13 cellular contexts compared by ENCODE assay signal in genomic region chr11:35192347-35192746, GRCh38. TPM values are rescaled to one million over a fixed set of nuclear protein-coding genes. Genes with fewer than 3 reads are reported as not detected.
DNase-seq lines count a peak whose midpoint lies in the region; ATAC-seq, FAIRE-seq and TF ChIP-seq lines count a peak whose summit lies in the region.
"Had no signal": no experiment of that assay in that cellular context is flagged by ENCODE, and none has a peak within 500 bp of the region (broad histone marks: within the 10 kb centered on the region; RNA-seq: fewer than 3 reads in every experiment).

No MANE protein-coding gene starts in this region.

- no peaks in the 10 kb centered on the region for H3K9me3 Mint-ChIP-seq in effector memory CD8-positive, alpha-beta T cell
- no peaks in the 10 kb centered on the region for H3K9me3 Mint-ChIP-seq in mesothelial cell of epicardium
- H3K9me3 Mint-ChIP-seq: T-helper 1 cell treated with Interleukin-12 subunit alpha and Interleukin-12 subunit beta and Interleukin-4 antibody, amounts not matched to agents 30 μg/mL and 1 μg/mL, for 36 hours had no signal

- H3K36me3 ChIP-seq in HepG2 (replicated peaks in 1 of 2; ENCODE audit: control insufficient read depth in 1 of 2, insufficient read depth in 2 of 2, low read length in 2 of 2) (no peaks in the 10 kb centered on the region), stomach (peaks cover 0 to 78% (median 32%) of the 10 kb centered on the region in 4 donors)

- H3K9me3 ChIP-seq in HepG2 (ENCODE audit: low read length) (no peaks in the 10 kb centered on the region), stomach (no peaks in the 10 kb centered on the region)

- FAIRE-seq in HepG2 (lab: Jason Lieb, UNC), result peak; percentile 70
- FAIRE-seq: GM19239 had no signal

- H3K4me3 Mint-ChIP-seq in effector memory CD8-positive, alpha-beta T cell, result no peak overlapping the region
- H3K4me3 Mint-ChIP-seq in mesothelial cell of epicardium, result no peak overlapping the region
- H3K4me3 Mint-ChIP-seq: T-helper 1 cell treated with Interleukin-12 subunit alpha and Interleukin-12 subunit beta and Interleukin-4 antibody, amounts not matched to agents 30 μg/mL and 1 μg/mL, for 36 hours had no signal

- no peaks in the 10 kb centered on the region for H3K27me3 Mint-ChIP-seq in effector memory CD8-positive, alpha-beta T cell
- peaks cover 5% of the 10 kb centered on the region for H3K27me3 Mint-ChIP-seq in mesothelial cell of epicardium (ENCODE audit: low read depth)

- H3K79me2 ChIP-seq in HepG2 (ENCODE audit: insufficient read depth, low read length), result no peaks in the 10 kb centered on the region

- TF ChIP-seq POLR2A in HepG2 (IDR thresholded peaks at IDR 0.05; ENCODE audit: insufficient read depth in 1 of 2, low read depth in 2 of 2, low read length in 2 of 2) (no peak), stomach (IDR thresholded peaks at IDR 0.05) (no peak)

- POLR2A ChIA-PET in HepG2 (lab: Yijun Ruan, JAX), result no interaction called here

- peak overlapping the region; percentile 36; the same call in 1 of the 2 replicates for H3K4me2 ChIP-seq in HepG2 (ENCODE audit: low read depth, low read length)

- CTCF ChIA-PET in HepG2 (lab: Yijun Ruan, JAX; ENCODE audit: low intra/inter-chr PET ratio, low total read pairs), result no interaction called here

- TF ChIP-seq RAD21 in HepG2 (CRISPR knock-in tag; IDR thresholded peaks at IDR 0.05), result no peak

- BruUV-seq in HepG2 (replicated peaks; lab: Mats Ljungman, UMichigan), result no TSS peak

- 11% methylated on average over 3 of the region's 3 CpGs for WGBS in HepG2 (ENCODE audit: low lambda C conversion rate)
- WGBS in stomach, 5 donors, result 20 to 43% (median 27%) methylated on average over 3 of the region's 3 CpGs

- DNase-seq in HuH-7.5 (ENCODE audit: low spot score), result peak; percentile 13
- peak; percentile 56 for DNase-seq in choroid plexus epithelial cell (ENCODE audit: low read depth)
- peak; percentile 34 for DNase-seq in HepG2 (ENCODE audit: low spot score)
- DNase-seq in stomach, result no peak
- DNase-seq in NCI-H748 treated with DMSO at 0.1 percent for 48 hours (lab: John Stamatoyannopoulos, UW), result no peak
- DNase-seq in effector memory CD8-positive, alpha-beta T cell, result no peak
- DNase-seq in mesothelial cell of epicardium (ENCODE audit: low spot score in 2 of 2, unreplicated experiment in 2 of 2), result no peak
- DNase-seq: effector CD4-positive, alpha-beta T cell; mammary epithelial cell; stimulated activated CD4-positive, alpha-beta T cell treated with anti-CD3 and anti-CD28 coated beads, Interleukin-4, amount 100 ng/mL, for 4 hours had no signal

- peaks cover 100% of the 10 kb centered on the region for H3K36me3 Mint-ChIP-seq in effector memory CD8-positive, alpha-beta T cell (ENCODE audit: insufficient read depth)
- H3K36me3 Mint-ChIP-seq in mesothelial cell of epicardium, result no peaks in the 10 kb centered on the region

- H2AFZ ChIP-seq in HepG2 (ENCODE audit: low read length), result no peak overlapping the region

- no peak overlapping the region for H3K27ac ChIP-seq in HepG2 (ENCODE audit: extremely low read length, insufficient read depth, low read length)
- peak overlapping the region in 4 of 5 donors; percentile 59 to 68 (median 64) for H3K27ac ChIP-seq in stomach

- H3K4me1 Mint-ChIP-seq in effector memory CD8-positive, alpha-beta T cell (ENCODE audit: low read depth in 2 of 2), result peaks cover 39 to 65% of the 10 kb centered on the region in 2 donors
- H3K4me1 Mint-ChIP-seq in mesothelial cell of epicardium, result peaks cover 4% of the 10 kb centered on the region

- H3K27me3 ChIP-seq in HepG2 (ENCODE audit: control insufficient read depth in 1 of 2, insufficient read depth in 2 of 2, low read length in 2 of 2) (peaks cover 0 to 1% of the 10 kb centered on the region in 2 experiments; a peak in 2 of 5 replicates), stomach (no peaks in the 10 kb centered on the region)

- in situ Hi-C loops in HepG2 (cut with HindIII; ENCODE audit: extremely low pct_ligation_motif_present, low pct_unique_long_range_greater_than_20kb), result no loop called here

- TF ChIP-seq CTCF in choroid plexus epithelial cell (conservative IDR thresholded peaks at IDR 0.05; ENCODE audit: low read depth, low read length), result no peak
- no peak for TF ChIP-seq CTCF in HepG2 (CRISPR knock-in tag; IDR thresholded peaks at IDR 0.05)
- no peak for TF ChIP-seq CTCF in stomach (IDR thresholded peaks at IDR 0.05)
- TF ChIP-seq CTCF in mesothelial cell of epicardium (IDR thresholded peaks at IDR 0.05; ENCODE audit: unreplicated experiment), result no peak

- ATAC-seq in HepG2, result peak; percentile 91
- ATAC-seq in effector memory CD8-positive, alpha-beta T cell (replicated peaks), result no peak
- ATAC-seq in HG03280 (IDR thresholded peaks at IDR 0.05; ENCODE audit: unreplicated experiment), result no peak

- H3K27ac Mint-ChIP-seq in effector memory CD8-positive, alpha-beta T cell, result peak overlapping the region in 1 of 2 donors; percentile 88
- H3K27ac Mint-ChIP-seq in mesothelial cell of epicardium, result no peak overlapping the region
- H3K27ac Mint-ChIP-seq: T-helper 1 cell treated with Interleukin-12 subunit alpha and Interleukin-12 subunit beta and Interleukin-4 antibody, amounts not matched to agents 30 μg/mL and 1 μg/mL, for 36 hours had no signal

- H3K4me3 ChIP-seq in choroid plexus epithelial cell (ENCODE audit: low read depth, low read length), result no peak overlapping the region
- H3K4me3 ChIP-seq in HepG2 (replicated peaks in 1 of 3; ENCODE audit: insufficient read depth in 1 of 3, low read depth in 2 of 3, low read length in 3 of 3), result no peak overlapping the region
- H3K4me3 ChIP-seq in stomach, result no peak overlapping the region

- no peaks in the 10 kb centered on the region for H4K20me1 ChIP-seq in HepG2 (ENCODE audit: insufficient read depth, low read length)

- H3K9ac ChIP-seq in HepG2 (ENCODE audit: insufficient read depth, low read depth, low read length), result no peak overlapping the region

- intact Hi-C loops in HepG2 (cut with micrococcal nuclease; ENCODE audit: unreplicated experiment) (no loop called here), stomach (cut with DNase I; ENCODE audit: low total_unique reads) (no loop called here)

- no peak for TF ChIP-seq EP300 in HepG2 (IDR thresholded peaks at IDR 0.05; ENCODE audit: low read depth in 2 of 2, low read length in 2 of 2)
- no peak for TF ChIP-seq EP300 in HepG2 (CRISPR knock-in tag; IDR thresholded peaks at IDR 0.05; ENCODE audit: borderline replicate concordance)
- no peak for TF ChIP-seq EP300 in stomach (IDR thresholded peaks at IDR 0.05)

- H3K4me1 ChIP-seq in HepG2 (ENCODE audit: insufficient read depth, low read length) (peaks cover 37% of the 10 kb centered on the region), stomach (peaks cover 0 to 56% (median 31%) of the 10 kb centered on the region in 4 donors)

TF ChIP-seq in HepG2, 621 proteins besides CTCF, POLR2A, EP300 and RAD21 (continues in another document):
- TF ChIP-seq NR2F2 (IDR thresholded peaks at IDR 0.05; ENCODE audit: borderline replicate concordance, low read depth) (0 out of 2 replicates have a peak, but pooled peaks have one; percentile 34), POLR2AphosphoS5 (IDR thresholded peaks at IDR 0.05; ENCODE audit: low read depth, low read length) (no peak), HNF4G (IDR thresholded peaks at IDR 0.05; ENCODE audit: borderline replicate concordance, low read depth, low read length) (0 out of 2 replicates have a peak, but pooled peaks have one; percentile 29), HNF4G (CRISPR knock-in tag; IDR thresholded peaks at IDR 0.05; ENCODE audit: borderline replicate concordance, low read depth) (no peak), HOXA3 (CRISPR knock-in tag; IDR thresholded peaks at IDR 0.05) (no peak)

RNA-seq across cellular contexts. Expression of gene CD44, which starts 53.4 kb away (rescaled TPM):
- total RNA-seq in HepG2 (2016; rRNA removed; fragmentation: Illumina TruSeq; extraction: Trizol) (0.02 TPM in 1 of 2 replicates, not detected in the other), stomach (100 to 1,000 TPM in 3 of 5 donors, 10 to 100 TPM in 2; 47.5 to 229 (median 176) TPM), mesothelial cell of epicardium (1.7 to 2.9 TPM (median 1.9 TPM) in 3 replicates)
- total RNA-seq in HepG2 (2016; cell fraction: cytosol; rRNA removed; fragmentation: Illumina TruSeq; extraction: Trizol; ENCODE audit: low read depth), result not detected in 2 replicates
- total RNA-seq in HepG2 (2016; cell fraction: insoluble cytoplasmic fraction; rRNA removed; fragmentation: Illumina TruSeq; extraction: Trizol), result not detected in 2 replicates
- total RNA-seq in HepG2 (2016; cell fraction: membrane; rRNA removed; fragmentation: Illumina TruSeq; extraction: Trizol), result not detected in 2 replicates
- not detected in 2 replicates for total RNA-seq in HepG2 (2016; cell fraction: nucleus; rRNA removed; fragmentation: Illumina TruSeq; extraction: Trizol)
- polyA plus RNA-seq in HepG2 (2011; rRNA removed) (0.11 and 0.29 TPM in 2 replicates), stomach (100 to 1,000 TPM in 1 of 3 donors, 10 to 100 TPM in 2; 52.4 to 125 (median 65.5) TPM)
- 0.16 and 0.21 TPM in 2 replicates for polyA plus RNA-seq in HepG2 (2011; cell fraction: cytosol; rRNA removed)
- polyA plus RNA-seq in HepG2 (2011; cell fraction: nucleus; rRNA removed), result not detected in 2 replicates
- polyA plus RNA-seq in HepG2 (2012), result not detected in 2 replicates
- not detected in 2 replicates for polyA plus RNA-seq in HepG2 (2016; cell fraction: cytosol; fragmentation: Illumina TruSeq; extraction: Trizol; ENCODE audit: low read depth)
- not detected in 2 replicates for polyA plus RNA-seq in HepG2 (2016; cell fraction: insoluble cytoplasmic fraction; fragmentation: Illumina TruSeq; extraction: Trizol; ENCODE audit: low read depth)
- polyA plus RNA-seq in HepG2 (2016; cell fraction: membrane; fragmentation: Illumina TruSeq; extraction: Trizol; ENCODE audit: low read depth), result not detected in 2 replicates
- not detected in 2 replicates for polyA plus RNA-seq in HepG2 (2016; cell fraction: nucleus; fragmentation: Illumina TruSeq; extraction: Trizol; ENCODE audit: insufficient read depth, low read depth)
- 343 TPM in 1 of 2 replicates, not detected in the other for polyA minus RNA-seq in HepG2 (2011; rRNA and poly(A)+ RNA removed; ENCODE audit: low replicate concordance)
- polyA minus RNA-seq in HepG2 (2011; cell fraction: cytosol; rRNA and poly(A)+ RNA removed), result 0.97 TPM in 1 of 2 replicates, not detected in the other
- polyA minus RNA-seq in HepG2 (2011; cell fraction: nucleus; rRNA and poly(A)+ RNA removed), result 0.39 and 0.62 TPM in 2 replicates

Comparison
In these comparisons a context has a peak if more than half of its experiments do, and no peak if none do; other contexts are left out.
1. DNase-seq: peak in HuH-7.5 (single experiment), choroid plexus epithelial cell (single experiment) and HepG2 (single experiment); none in stomach (single experiment), NCI-H748 treated with DMSO at 0.1 percent for 48 hours (single experiment), effector memory CD8-positive, alpha-beta T cell (0 of 3) and mesothelial cell of epicardium (0 of 2).
2. RNA of gene CD44, which starts 53.4 kb away (total RNA-seq): 47.5 to 229 TPM in stomach; 1.7 to 2.9 TPM in mesothelial cell of epicardium and 0.02 TPM in HepG2; every median in the first group is over 10 times any median in the second.